Comparison of ENCODE assay signal across 12 cellular contexts in the genomic region with DNA sequence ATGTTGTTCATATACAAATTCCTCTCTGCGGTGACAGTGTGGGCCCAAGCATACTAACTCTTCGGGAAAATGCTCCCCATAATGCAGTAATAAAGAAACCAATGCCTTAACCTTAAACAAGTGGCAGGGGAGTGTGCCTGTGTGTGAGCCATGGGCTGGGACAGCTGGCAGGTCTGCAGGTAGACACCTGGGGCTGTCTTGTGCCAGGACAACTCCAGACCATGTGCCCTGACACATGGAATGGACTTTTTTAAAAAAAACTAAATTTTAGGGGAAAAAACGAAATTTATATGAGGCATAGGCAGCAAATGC.
A peak's percentile ranks its signal among the peaks of the same experiment; 100 is the strongest.
DNase-seq lines count a peak whose midpoint lies in the region; ATAC-seq, FAIRE-seq and TF ChIP-seq lines count a peak whose summit lies in the region.
"Had no signal": no experiment of that assay in that cellular context is flagged by ENCODE, and none has a peak within 500 bp of the region (broad histone marks: within the 10 kb centered on the region; RNA-seq: fewer than 3 reads in every experiment).

No MANE protein-coding gene starts in this region.

- 63% methylated on average over 3 of the region's 3 CpGs for WGBS in liver
- 12% methylated on average over 3 of the region's 3 CpGs for WGBS in HepG2 (ENCODE audit: low lambda C conversion rate)

- no peak for FAIRE-seq in HepG2 (lab: Jason Lieb, UNC)
- FAIRE-seq in astrocyte (lab: Jason Lieb, UNC), result no peak

- CTCF ChIA-PET in HepG2 (lab: Yijun Ruan, JAX; ENCODE audit: low intra/inter-chr PET ratio, low total read pairs), result no interaction called here

- POLR2A ChIA-PET in HepG2 (lab: Yijun Ruan, JAX), result no interaction called here

- intact Hi-C loops in HepG2 (cut with micrococcal nuclease; ENCODE audit: unreplicated experiment), result no loop called here
- intact Hi-C loops in uterus (cut with DNase I; ENCODE audit: low total_unique reads), result no loop called here
- intact Hi-C loops in CD14-positive monocyte (cut with micrococcal nuclease), result no loop called here

- H3K79me2 ChIP-seq in HepG2 (ENCODE audit: insufficient read depth, low read length) (no peaks in the 10 kb centered on the region), astrocyte (ENCODE audit: insufficient read depth, low read length) (peaks cover 100% of the 10 kb centered on the region)

- H2AFZ ChIP-seq in HepG2 (ENCODE audit: low read length) (no peak overlapping the region), astrocyte (ENCODE audit: low read depth, low read length) (no peak overlapping the region)

- no TSS peak for BruUV-seq in HepG2 (replicated peaks; lab: Mats Ljungman, UMichigan)

- H3K4me1 Mint-ChIP-seq in astrocyte (ENCODE audit: low read depth, unreplicated experiment), result peaks cover 57% of the 10 kb centered on the region
- peaks cover 81 to 91% (median 83%) of the 10 kb centered on the region in 3 donors for H3K4me1 Mint-ChIP-seq in naive B cell
- peaks cover 14% of the 10 kb centered on the region for H3K4me1 Mint-ChIP-seq in CD14-positive monocyte
- H3K4me1 Mint-ChIP-seq in glutamatergic neuron (ENCODE audit: low read depth, unreplicated experiment), result no peaks in the 10 kb centered on the region

- H3K27ac ChIP-seq in liver (ENCODE audit: low read depth in 1 of 2, low read length in 2 of 2) (peak overlapping the region; percentile 4 to 64), HepG2 (ENCODE audit: extremely low read length, insufficient read depth, low read length) (no peak overlapping the region), astrocyte (ENCODE audit: low read depth, low read length) (no peak overlapping the region), uterus (peak overlapping the region; percentile 47 to 95)
- H3K27ac ChIP-seq: neutrophil had no signal

- H3K4me1 ChIP-seq in liver (ENCODE audit: control insufficient read depth in 4 of 4, insufficient read depth in 4 of 4, low read length in 3 of 4) (peaks cover 0 to 2% (median under 1%) of the 10 kb centered on the region in 4 donors), HepG2 (ENCODE audit: insufficient read depth, low read length) (no peaks in the 10 kb centered on the region), astrocyte (ENCODE audit: insufficient read depth, low read length) (peaks cover 57% of the 10 kb centered on the region), uterus (peaks cover 9% of the 10 kb centered on the region in 2 donors)
- H3K4me1 ChIP-seq: Caco-2 had no signal

- H3K9me3 ChIP-seq in liver (ENCODE audit: control insufficient read depth in 4 of 4, low read length in 3 of 4) (no peaks in the 10 kb centered on the region), HepG2 (ENCODE audit: low read length) (no peaks in the 10 kb centered on the region), astrocyte (ENCODE audit: insufficient read depth, low read depth, low read length) (no peaks in the 10 kb centered on the region), uterus (no peaks in the 10 kb centered on the region)
- H3K9me3 ChIP-seq: Caco-2, neutrophil had no signal

- H3K36me3 ChIP-seq in liver (ENCODE audit: control insufficient read depth in 4 of 4, insufficient read depth in 3 of 4, low read depth in 1 of 4, low read length in 3 of 4) (no peaks in the 10 kb centered on the region), HepG2 (replicated peaks in 1 of 2; ENCODE audit: control insufficient read depth in 1 of 2, insufficient read depth in 2 of 2, low read length in 2 of 2) (no peaks in the 10 kb centered on the region), astrocyte (ENCODE audit: insufficient read depth, low read length) (peaks cover 9% of the 10 kb centered on the region), uterus (no peaks in the 10 kb centered on the region)

- TF ChIP-seq POLR2A in HepG2 (IDR thresholded peaks at IDR 0.05; ENCODE audit: insufficient read depth in 1 of 2, low read depth in 2 of 2, low read length in 2 of 2) (no peak), uterus (IDR thresholded peaks at IDR 0.05) (no peak)

- H3K9ac ChIP-seq in liver (ENCODE audit: low read depth in 1 of 2, low read length in 2 of 2) (peak overlapping the region in 1 of 2 donors; percentile 58), HepG2 (ENCODE audit: insufficient read depth, low read depth, low read length) (no peak overlapping the region), astrocyte (ENCODE audit: low read length) (no peak overlapping the region)

- no peak for TF ChIP-seq EP300 in HepG2 (IDR thresholded peaks at IDR 0.05; ENCODE audit: low read depth in 2 of 2, low read length in 2 of 2)
- TF ChIP-seq EP300 in HepG2 (CRISPR knock-in tag; IDR thresholded peaks at IDR 0.05; ENCODE audit: borderline replicate concordance), result no peak

- H3K27ac Mint-ChIP-seq in astrocyte (ENCODE audit: unreplicated experiment), result no peak overlapping the region
- peak overlapping the region in 5 of 6 donors; percentile 37 to 95 (median 80) for H3K27ac Mint-ChIP-seq in naive B cell
- H3K27ac Mint-ChIP-seq in CD14-positive monocyte, result peak overlapping the region in 1 of 7 donors; percentile 72
- H3K27ac Mint-ChIP-seq in glutamatergic neuron (ENCODE audit: unreplicated experiment), result no peak overlapping the region

- H3K36me3 Mint-ChIP-seq in astrocyte (ENCODE audit: low read depth, unreplicated experiment) (peaks cover 6% of the 10 kb centered on the region), naive B cell (peaks cover 24 to 37% of the 10 kb centered on the region in 2 donors), CD14-positive monocyte (peaks cover 4 to 22% of the 10 kb centered on the region in 2 donors), glutamatergic neuron (ENCODE audit: unreplicated experiment) (no peaks in the 10 kb centered on the region)

- H4K20me1 ChIP-seq in HepG2 (ENCODE audit: insufficient read depth, low read length), result no peaks in the 10 kb centered on the region
- peaks cover 99% of the 10 kb centered on the region for H4K20me1 ChIP-seq in astrocyte (ENCODE audit: insufficient read depth, low read length)

- H3K4me3 ChIP-seq in liver (ENCODE audit: low read depth in 1 of 3, low read length in 3 of 3) (peak overlapping the region in 1 of 3 donors; percentile 9), HepG2 (replicated peaks in 1 of 3; ENCODE audit: insufficient read depth in 1 of 3, low read depth in 2 of 3, low read length in 3 of 3) (no peak overlapping the region), astrocyte (ENCODE audit: insufficient read depth, low read depth, low read length) (no peak overlapping the region), uterus (no peak overlapping the region)

- H3K4me2 ChIP-seq in HepG2 (ENCODE audit: low read depth, low read length) (no peak overlapping the region), astrocyte (ENCODE audit: low read length) (peak overlapping the region; percentile 92)

- H3K27me3 ChIP-seq in liver (ENCODE audit: control insufficient read depth in 4 of 4, insufficient read depth in 4 of 4, low read length in 3 of 4) (no peaks in the 10 kb centered on the region), HepG2 (ENCODE audit: control insufficient read depth in 1 of 2, insufficient read depth in 2 of 2, low read length in 2 of 2) (0 out of 5 replicates have a peak, but pooled peaks cover 0 to 2% of the 10 kb centered on the region in 2 experiments), astrocyte (ENCODE audit: insufficient read depth, low read length) (no peaks in the 10 kb centered on the region), uterus (no peaks in the 10 kb centered on the region)
- H3K27me3 ChIP-seq: neutrophil had no signal

- H3K4me3 Mint-ChIP-seq in astrocyte (ENCODE audit: unreplicated experiment) (peak overlapping the region; percentile 90), naive B cell (peak overlapping the region; percentile 90 to 99 (median 96)), CD14-positive monocyte (peak overlapping the region in 1 of 2 donors; percentile 54), glutamatergic neuron (ENCODE audit: unreplicated experiment) (no peak overlapping the region)

- no peak for TF ChIP-seq CTCF in liver (IDR thresholded peaks at IDR 0.05; ENCODE audit: low read depth, low read length, missing input control)
- TF ChIP-seq CTCF in HepG2 (CRISPR knock-in tag; IDR thresholded peaks at IDR 0.05), result no peak
- no peak for TF ChIP-seq CTCF in astrocyte (IDR thresholded peaks at IDR 0.05; ENCODE audit: insufficient read depth, low read depth, low read length)
- TF ChIP-seq CTCF in uterus (IDR thresholded peaks at IDR 0.05), result no peak
- no peak for TF ChIP-seq CTCF in CD14-positive monocyte (IDR thresholded peaks at IDR 0.05)
- TF ChIP-seq CTCF in glutamatergic neuron (IDR thresholded peaks at IDR 0.05; ENCODE audit: partially characterized antibody, unreplicated experiment), result no peak

- ATAC-seq in HepG2 (no peak), naive B cell (ENCODE audit: low read depth in 2 of 2) (no peak), HG02623 (IDR thresholded peaks at IDR 0.05; ENCODE audit: unreplicated experiment) (no peak)

- TF ChIP-seq RAD21 in liver (IDR thresholded peaks at IDR 0.05) (no peak), HepG2 (CRISPR knock-in tag; IDR thresholded peaks at IDR 0.05) (no peak)

- no peaks in the 10 kb centered on the region for H3K27me3 Mint-ChIP-seq in astrocyte (ENCODE audit: low read depth, unreplicated experiment)
- no peaks in the 10 kb centered on the region for H3K27me3 Mint-ChIP-seq in naive B cell
- H3K27me3 Mint-ChIP-seq in CD14-positive monocyte (ENCODE audit: low read depth in 3 of 3), result peaks cover 4 to 15% (median 9%) of the 10 kb centered on the region in 3 donors
- peaks cover 7% of the 10 kb centered on the region for H3K27me3 Mint-ChIP-seq in glutamatergic neuron (ENCODE audit: unreplicated experiment)

- H3K9me3 Mint-ChIP-seq in astrocyte (ENCODE audit: unreplicated experiment) (no peaks in the 10 kb centered on the region), naive B cell (no peaks in the 10 kb centered on the region), CD14-positive monocyte (no peaks in the 10 kb centered on the region), glutamatergic neuron (ENCODE audit: unreplicated experiment) (no peaks in the 10 kb centered on the region)

- DNase-seq in HepG2 (ENCODE audit: low spot score) (no peak), astrocyte (ENCODE audit: low read depth) (no peak), naive B cell (no peak), uterus (no peak), CD14-positive monocyte (ENCODE audit: low spot score) (no peak), glutamatergic neuron (no peak)
- DNase-seq: activated CD4-positive, alpha-beta T cell treated with anti-CD3 and anti-CD28 coated beads, Interleukin-2, amount 50 U/mL, for 4 hours; Caco-2; NCI-H1417 had no signal

- in situ Hi-C loops in HepG2 (cut with HindIII; ENCODE audit: extremely low pct_ligation_motif_present, low pct_unique_long_range_greater_than_20kb), result no loop called here

TF ChIP-seq in liver, 16 proteins besides CTCF, POLR2A, EP300 and RAD21:
- no peak for TF ChIP-seq JUND (IDR thresholded peaks at IDR 0.05)
- no peak for TF ChIP-seq RXRA (IDR thresholded peaks at IDR 0.05)
- no peak for TF ChIP-seq HNF4A (conservative IDR thresholded peaks at IDR 0.05)
- no peak for TF ChIP-seq FOXA1 (IDR thresholded peaks at IDR 0.05)
- TF ChIP-seq EGR1 (IDR thresholded peaks at IDR 0.05; ENCODE audit: low read depth in 2 of 2), result no peak

TF ChIP-seq in HepG2, 621 proteins besides CTCF, POLR2A, EP300 and RAD21 (continues in another document):
- TF ChIP-seq FOXP1 (IDR thresholded peaks at IDR 0.05) (no peak), FOXP1 (CRISPR knock-in tag; IDR thresholded peaks at IDR 0.05) (no peak), ZBTB38 (CRISPR knock-in tag; IDR thresholded peaks at IDR 0.05) (no peak), JUNB (CRISPR knock-in tag; IDR thresholded peaks at IDR 0.05; ENCODE audit: borderline replicate concordance) (no peak)

Comparison
In these comparisons a context has a peak if more than half of its experiments do, and no peak if none do; other contexts are left out.
1. H3K27ac ChIP-seq: peak in liver (2 of 2) and uterus (2 of 2); none in HepG2 (single experiment) and astrocyte (single experiment).
2. H3K27ac Mint-ChIP-seq: peak in naive B cell (5 of 6); none in astrocyte (single experiment) and glutamatergic neuron (single experiment).